ENCODE assay signal across 17 cellular contexts in genomic region chr13:40615619-40616018, GRCh38. TPM values are rescaled to one million over a fixed set of nuclear protein-coding genes. Genes with fewer than 3 reads are reported as not detected.
DNase-seq lines count a peak whose midpoint lies in the region; ATAC-seq and TF ChIP-seq lines count a peak whose summit lies in the region.
"Had no signal": no experiment of that assay in that cellular context is flagged by ENCODE, and none has a peak within 500 bp of the region (broad histone marks: within the 10 kb centered on the region; RNA-seq: fewer than 3 reads in every experiment).

No MANE protein-coding gene starts in this region.

- no peak overlapping the region for H3K56ac ChIP-seq in H9 (ENCODE audit: insufficient read length, low read depth, low read length)

- no peak overlapping the region for H3T11ph ChIP-seq in H9 (ENCODE audit: low read length)

- H2BK5ac ChIP-seq in H9 (ENCODE audit: insufficient read length, low read length), result no peak overlapping the region

- peaks cover 28% of the 10 kb centered on the region for H3K4me1 ChIP-seq in H9 (ENCODE audit: insufficient read depth, low read length)

- no peak overlapping the region for H2BK12ac ChIP-seq in H9 (ENCODE audit: insufficient read length, low read depth, low read length)

- no peak for ATAC-seq in CD4-positive, alpha-beta T cell (ENCODE audit: poor library complexity)
- no peak for ATAC-seq in naive B cell (ENCODE audit: low read depth in 2 of 2)
- no peak for ATAC-seq in GM18861 (IDR thresholded peaks at IDR 0.05; ENCODE audit: unreplicated experiment)
- ATAC-seq: GM12878, pancreas had no signal

- peak overlapping the region; percentile 87 for H3K27ac Mint-ChIP-seq in CD4-positive, alpha-beta T cell
- H3K27ac Mint-ChIP-seq in H9 (peak overlapping the region; percentile 16 to 61 (median 19); a peak in 4 of 7 replicates), naive B cell (peak overlapping the region; percentile 37 to 88 (median 78))
- H3K27ac Mint-ChIP-seq in activated naive CD8-positive, alpha-beta T cell, result peak overlapping the region; percentile 97

- H3K79me2 ChIP-seq in H9 (ENCODE audit: insufficient read depth, low read length), result peaks cover 76% of the 10 kb centered on the region; the same call in 1 of the 2 replicates

- CTCF ChIA-PET in CD4-positive, alpha-beta T cell (lab: Charles Lee), result interaction anchor here (0.6 kb wide), 1 partner anchor 23 kb away, joined by 4 read pairs; no protein-coding TSS in a partner anchor

- no peak overlapping the region for H3K4me2 ChIP-seq in H9 (ENCODE audit: insufficient read depth, insufficient read length, low read length)
- H3K4me2 ChIP-seq: PC-9 had no signal

- peak overlapping the region; percentile 57 for H3K4me3 Mint-ChIP-seq in CD4-positive, alpha-beta T cell
- no peak overlapping the region; a peak in 1 of 5 replicates for H3K4me3 Mint-ChIP-seq in H9
- H3K4me3 Mint-ChIP-seq in activated naive CD8-positive, alpha-beta T cell, result peak overlapping the region; percentile 58
- peak overlapping the region in 7 of 8 donors; percentile 2 to 88 (median 68) for H3K4me3 Mint-ChIP-seq in naive B cell

- H3K14ac ChIP-seq in H9 (ENCODE audit: insufficient read depth, low read length), result no peak overlapping the region

- no peak overlapping the region for H3K27ac ChIP-seq in CD4-positive, alpha-beta T cell (ENCODE audit: low read depth, low read length)
- H3K27ac ChIP-seq in H9 (ENCODE audit: insufficient read length, low read depth, low read length), result no peak overlapping the region
- H3K27ac ChIP-seq: C4-2B, pancreas, PC-9, suprapubic skin had no signal

- no peak overlapping the region for H3K4ac ChIP-seq in H9 (ENCODE audit: low read depth, low read length)

- H3K9me3 ChIP-seq in CD4-positive, alpha-beta T cell (ENCODE audit: control insufficient read depth, low read length), result no peaks in the 10 kb centered on the region
- no peaks in the 10 kb centered on the region for H3K9me3 ChIP-seq in H9 (ENCODE audit: control insufficient read depth, low read depth, low read length)
- H3K9me3 ChIP-seq: pancreas, suprapubic skin had no signal

- H2BK20ac ChIP-seq in H9 (ENCODE audit: low read depth, low read length, poor library complexity, severe bottlenecking), result no peak overlapping the region

- intact Hi-C loops in CD4-positive, alpha-beta T cell (cut with DNase I, micrococcal nuclease), result no loop called here

- no peak overlapping the region for H2BK120ac ChIP-seq in H9 (ENCODE audit: low read depth, low read length, poor library complexity, severe bottlenecking)

- H2AK5ac ChIP-seq in H9 (ENCODE audit: insufficient read length, low read length), result no peak overlapping the region

- peaks cover 100% of the 10 kb centered on the region for H3K4me1 Mint-ChIP-seq in CD4-positive, alpha-beta T cell (ENCODE audit: low read depth)
- H3K4me1 Mint-ChIP-seq in H9, result peaks cover 83 to 88% of the 10 kb centered on the region in 2 experiments
- peaks cover 98% of the 10 kb centered on the region for H3K4me1 Mint-ChIP-seq in activated naive CD8-positive, alpha-beta T cell (ENCODE audit: low read depth)
- H3K4me1 Mint-ChIP-seq in naive B cell, result peaks cover 78 to 99% (median 99%) of the 10 kb centered on the region in 3 donors

- no peak overlapping the region for H4K5ac ChIP-seq in H9 (ENCODE audit: insufficient read length, low read depth, low read length)

- H3K79me1 ChIP-seq in H9 (ENCODE audit: insufficient read depth, low read depth, low read length, poor library complexity, severe bottlenecking), result peaks cover 13% of the 10 kb centered on the region

- DNase-seq in CD4-positive, alpha-beta T cell, result no peak
- DNase-seq in H9 (no peak), naive B cell (no peak), SK-N-DZ (ENCODE audit: low spot score) (no peak), NCI-H82 treated with DMSO at 0.1 percent for 48 hours (lab: John Stamatoyannopoulos, UW; ENCODE audit: unreplicated experiment) (no peak)
- DNase-seq: activated CD4-positive, alpha-beta T cell treated with anti-CD3 and anti-CD28 coated beads, Interleukin-2, amount 50 U/mL, for 4 hours; glutamatergic neuron; Kasumi-1; NCI-H187 treated with DMSO at 0.1 percent for 48 hours; NCI-H524; pancreas; PC-9 had no signal

- H3K18ac ChIP-seq in H9 (ENCODE audit: insufficient read length, low read depth, low read length), result no peak overlapping the region

- H4K20me1 ChIP-seq in H9 (ENCODE audit: control insufficient read depth, insufficient read depth, insufficient read length), result no peaks in the 10 kb centered on the region

- TF ChIP-seq CTCF in CD4-positive, alpha-beta T cell (IDR thresholded peaks at IDR 0.05), result no peak
- TF ChIP-seq CTCF in H9 (conservative IDR thresholded peaks at IDR 0.05), result no peak

- POLR2A ChIA-PET in CD4-positive, alpha-beta T cell (lab: Charles Lee), result no interaction called here

- H4K8ac ChIP-seq in H9 (replicated peaks; ENCODE audit: insufficient read length, low read depth, low read length), result no peak overlapping the region

- H2BK15ac ChIP-seq in H9 (ENCODE audit: low read depth, low read length), result no peak overlapping the region

- no peaks in the 10 kb centered on the region for H3K9me3 Mint-ChIP-seq in CD4-positive, alpha-beta T cell
- no peaks in the 10 kb centered on the region for H3K9me3 Mint-ChIP-seq in H9
- H3K9me3 Mint-ChIP-seq in activated naive CD8-positive, alpha-beta T cell (ENCODE audit: low read depth), result no peaks in the 10 kb centered on the region
- peaks cover 0 to 1% (median 0%) of the 10 kb centered on the region in 7 donors for H3K9me3 Mint-ChIP-seq in naive B cell

- no peaks in the 10 kb centered on the region for H3K27me3 Mint-ChIP-seq in CD4-positive, alpha-beta T cell
- H3K27me3 Mint-ChIP-seq in H9 (ENCODE audit: low read depth) (no peaks in the 10 kb centered on the region), naive B cell (no peaks in the 10 kb centered on the region)
- H3K27me3 Mint-ChIP-seq in activated naive CD8-positive, alpha-beta T cell, result no peaks in the 10 kb centered on the region

- H3K36me3 Mint-ChIP-seq in CD4-positive, alpha-beta T cell (ENCODE audit: low read depth), result peaks cover 46% of the 10 kb centered on the region
- H3K36me3 Mint-ChIP-seq in H9 (ENCODE audit: insufficient read depth in 1 of 3, low read depth in 3 of 3) (peaks cover 5% of the 10 kb centered on the region in 3 experiments; a peak in 4 of 7 replicates), naive B cell (peaks cover 4 to 7% of the 10 kb centered on the region in 2 donors)
- H3K36me3 Mint-ChIP-seq in activated naive CD8-positive, alpha-beta T cell, result peaks cover 16% of the 10 kb centered on the region

- no peak overlapping the region for H4K91ac ChIP-seq in H9 (ENCODE audit: insufficient read length, low read depth, low read length)

- H3K23me2 ChIP-seq in H9 (ENCODE audit: insufficient read length, low read depth, low read length, poor library complexity, severe bottlenecking), result no peaks in the 10 kb centered on the region

- WGBS in H9 (ENCODE audit: extremely low coverage, insufficient read length, low lambda C conversion rate), result no CpG with 5 or more reads among the region's 7 CpGs

- no peak overlapping the region for H3K9ac ChIP-seq in H9 (ENCODE audit: extremely low read depth, insufficient read length, low read length)

- H3K23ac ChIP-seq in H9 (ENCODE audit: insufficient read length, low read depth, low read length), result no peak overlapping the region

- H2AFZ ChIP-seq in H9 (ENCODE audit: low read length), result no peak overlapping the region
- H2AFZ ChIP-seq: PC-9 had no signal

- H3K27me3 ChIP-seq in CD4-positive, alpha-beta T cell (ENCODE audit: control insufficient read depth, insufficient read depth, low read length), result no peaks in the 10 kb centered on the region
- no peaks in the 10 kb centered on the region for H3K27me3 ChIP-seq in H9 (ENCODE audit: insufficient read depth, low read length)
- H3K27me3 ChIP-seq: pancreas, suprapubic skin had no signal

RNA-seq across cellular contexts. Expression of gene FOXO1, which starts 50.8 kb away (rescaled TPM):
- total RNA-seq in CD4-positive, alpha-beta T cell, result 100 to 1,000 TPM in 1 of 2 experiments, 10 to 100 TPM in 1; 93.1 to 101 TPM
- total RNA-seq in H9 (2021), result 43.5 and 44.6 TPM in 2 replicates
- 100 to 1,000 TPM in 5 of 6 donors, 10 to 100 TPM in 1; 70.3 to 174 (median 117) TPM for polyA plus RNA-seq in naive B cell (ENCODE audit: low read depth in 6 of 6)
- 0.42 TPM in 2 replicates for polyA plus RNA-seq in SK-N-DZ (2014; cell fraction: cytosol; rRNA removed)
- polyA plus RNA-seq in SK-N-DZ (2014; cell fraction: nucleus; rRNA removed), result 0.17 and 0.37 TPM in 2 replicates

Comparison
In these comparisons a context has a peak if more than half of its experiments do, and no peak if none do; other contexts are left out.
1. H3K27ac Mint-ChIP-seq: peak in every context shown above with its lines; median percentile 97 in activated naive CD8-positive, alpha-beta T cell; 87 in CD4-positive, alpha-beta T cell; 78 in naive B cell; 19 in H9.
2. H3K4me3 Mint-ChIP-seq: peak in CD4-positive, alpha-beta T cell (single experiment), activated naive CD8-positive, alpha-beta T cell (single experiment) and naive B cell (7 of 8); none in H9 (0 of 2).